1 cellular context compared by ENCODE assay signal in the genomic region with DNA sequence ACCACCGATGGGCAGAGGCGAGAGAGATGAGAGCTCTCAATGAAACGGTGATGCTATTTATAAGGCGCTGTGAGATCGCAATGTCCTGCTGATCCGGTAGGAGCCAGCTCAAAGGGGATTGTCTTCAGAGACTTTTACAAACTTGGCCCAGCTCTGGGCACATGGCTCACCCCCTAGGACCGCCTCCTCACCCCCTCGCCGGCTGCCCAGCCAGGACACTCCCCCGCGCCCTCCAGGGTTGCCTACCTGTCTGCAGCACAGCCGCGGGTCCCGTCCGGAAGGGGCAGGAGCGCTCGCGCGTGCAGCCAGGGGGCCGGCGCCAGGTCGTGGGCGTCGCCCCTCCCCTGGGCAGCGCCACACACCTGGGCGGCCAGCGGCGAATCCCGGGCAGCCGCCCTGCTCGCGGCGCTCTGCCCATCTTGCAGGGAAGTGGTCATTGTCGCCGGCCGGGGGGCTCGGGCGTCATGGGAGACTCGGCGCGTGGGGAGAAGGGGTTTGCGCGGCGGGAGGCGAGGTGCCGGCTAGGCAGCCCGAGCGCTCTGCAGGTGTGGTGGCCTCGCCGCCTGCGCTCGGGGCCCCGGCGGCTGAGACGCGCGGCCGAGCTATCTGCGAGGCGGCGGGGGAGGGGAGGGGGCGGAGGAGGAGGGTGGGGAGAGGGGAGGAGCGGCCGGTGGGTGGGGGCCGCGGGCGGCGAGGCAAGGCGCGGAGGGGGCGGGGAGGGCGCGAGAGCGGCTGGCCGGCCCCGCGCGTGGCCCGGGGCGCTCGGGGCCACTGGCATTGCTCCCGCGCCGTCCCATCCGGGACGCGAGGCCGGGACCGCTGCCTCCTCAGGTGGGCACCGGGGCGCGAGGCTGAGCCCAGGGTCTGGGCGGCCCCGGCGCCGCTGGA.
TF ChIP-seq lines count a peak whose summit lies in the region.

Gene GRB14, minus strand, starts transcription at position 610 of the 888 bp plus-strand sequence. Its CDS starts 173 bp downstream, at position 437.

TF ChIP-seq in HEK293, 187 proteins besides CTCF, POLR2A, EP300 and RAD21 (continues in another document):
- TF ChIP-seq, protein P1, sequence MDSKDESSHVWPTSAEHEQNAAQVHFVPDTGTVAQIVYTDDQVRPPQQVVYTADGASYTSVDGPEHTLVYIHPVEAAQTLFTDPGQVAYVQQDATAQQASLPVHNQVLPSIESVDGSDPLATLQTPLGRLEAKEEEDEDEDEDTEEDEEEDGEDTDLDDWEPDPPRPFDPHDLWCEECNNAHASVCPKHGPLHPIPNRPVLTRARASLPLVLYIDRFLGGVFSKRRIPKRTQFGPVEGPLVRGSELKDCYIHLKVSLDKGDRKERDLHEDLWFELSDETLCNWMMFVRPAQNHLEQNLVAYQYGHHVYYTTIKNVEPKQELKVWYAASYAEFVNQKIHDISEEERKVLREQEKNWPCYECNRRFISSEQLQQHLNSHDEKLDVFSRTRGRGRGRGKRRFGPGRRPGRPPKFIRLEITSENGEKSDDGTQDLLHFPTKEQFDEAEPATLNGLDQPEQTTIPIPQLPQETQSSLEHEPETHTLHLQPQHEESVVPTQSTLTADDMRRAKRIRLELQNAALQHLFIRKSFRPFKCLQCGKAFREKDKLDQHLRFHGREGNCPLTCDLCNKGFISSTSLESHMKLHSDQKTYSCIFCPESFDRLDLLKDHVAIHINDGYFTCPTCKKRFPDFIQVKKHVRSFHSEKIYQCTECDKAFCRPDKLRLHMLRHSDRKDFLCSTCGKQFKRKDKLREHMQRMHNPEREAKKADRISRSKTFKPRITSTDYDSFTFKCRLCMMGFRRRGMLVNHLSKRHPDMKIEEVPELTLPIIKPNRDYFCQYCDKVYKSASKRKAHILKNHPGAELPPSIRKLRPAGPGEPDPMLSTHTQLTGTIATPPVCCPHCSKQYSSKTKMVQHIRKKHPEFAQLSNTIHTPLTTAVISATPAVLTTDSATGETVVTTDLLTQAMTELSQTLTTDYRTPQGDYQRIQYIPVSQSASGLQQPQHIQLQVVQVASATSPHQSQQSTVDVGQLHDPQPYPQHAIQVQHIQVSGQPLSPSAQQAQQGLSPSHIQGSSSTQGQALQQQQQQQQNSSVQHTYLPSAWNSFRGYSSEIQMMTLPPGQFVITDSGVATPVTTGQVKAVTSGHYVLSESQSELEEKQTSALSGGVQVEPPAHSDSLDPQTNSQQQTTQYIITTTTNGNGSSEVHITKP (tag by site-specific recombination; IDR thresholded peaks at IDR 0.05) = peak; percentile 9; the same call in 1 of the 2 replicates
- TF ChIP-seq ZNF155 (tag by site-specific recombination; IDR thresholded peaks at IDR 0.05) = no peak
- no peak for TF ChIP-seq ZNF266 (tag by site-specific recombination; IDR thresholded peaks at IDR 0.05; ENCODE audit: low read depth)
- peak; percentile 69 for TF ChIP-seq ZBTB8A (tag by site-specific recombination; IDR thresholded peaks at IDR 0.05)
- no peak for TF ChIP-seq ZSCAN5A (tag by site-specific recombination; IDR thresholded peaks at IDR 0.05)
- no peak for TF ChIP-seq ZNF654 (tag by site-specific recombination; IDR thresholded peaks at IDR 0.05; ENCODE audit: low read depth)
- TF ChIP-seq, protein P2, sequence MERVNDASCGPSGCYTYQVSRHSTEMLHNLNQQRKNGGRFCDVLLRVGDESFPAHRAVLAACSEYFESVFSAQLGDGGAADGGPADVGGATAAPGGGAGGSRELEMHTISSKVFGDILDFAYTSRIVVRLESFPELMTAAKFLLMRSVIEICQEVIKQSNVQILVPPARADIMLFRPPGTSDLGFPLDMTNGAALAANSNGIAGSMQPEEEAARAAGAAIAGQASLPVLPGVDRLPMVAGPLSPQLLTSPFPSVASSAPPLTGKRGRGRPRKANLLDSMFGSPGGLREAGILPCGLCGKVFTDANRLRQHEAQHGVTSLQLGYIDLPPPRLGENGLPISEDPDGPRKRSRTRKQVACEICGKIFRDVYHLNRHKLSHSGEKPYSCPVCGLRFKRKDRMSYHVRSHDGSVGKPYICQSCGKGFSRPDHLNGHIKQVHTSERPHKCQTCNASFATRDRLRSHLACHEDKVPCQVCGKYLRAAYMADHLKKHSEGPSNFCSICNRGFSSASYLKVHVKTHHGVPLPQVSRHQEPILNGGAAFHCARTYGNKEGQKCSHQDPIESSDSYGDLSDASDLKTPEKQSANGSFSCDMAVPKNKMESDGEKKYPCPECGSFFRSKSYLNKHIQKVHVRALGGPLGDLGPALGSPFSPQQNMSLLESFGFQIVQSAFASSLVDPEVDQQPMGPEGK (tag by site-specific recombination; IDR thresholded peaks at IDR 0.05) = peak; percentile 71
- TF ChIP-seq SCRT2 (tag by site-specific recombination; IDR thresholded peaks at IDR 0.05) = no peak
- TF ChIP-seq, protein P3, sequence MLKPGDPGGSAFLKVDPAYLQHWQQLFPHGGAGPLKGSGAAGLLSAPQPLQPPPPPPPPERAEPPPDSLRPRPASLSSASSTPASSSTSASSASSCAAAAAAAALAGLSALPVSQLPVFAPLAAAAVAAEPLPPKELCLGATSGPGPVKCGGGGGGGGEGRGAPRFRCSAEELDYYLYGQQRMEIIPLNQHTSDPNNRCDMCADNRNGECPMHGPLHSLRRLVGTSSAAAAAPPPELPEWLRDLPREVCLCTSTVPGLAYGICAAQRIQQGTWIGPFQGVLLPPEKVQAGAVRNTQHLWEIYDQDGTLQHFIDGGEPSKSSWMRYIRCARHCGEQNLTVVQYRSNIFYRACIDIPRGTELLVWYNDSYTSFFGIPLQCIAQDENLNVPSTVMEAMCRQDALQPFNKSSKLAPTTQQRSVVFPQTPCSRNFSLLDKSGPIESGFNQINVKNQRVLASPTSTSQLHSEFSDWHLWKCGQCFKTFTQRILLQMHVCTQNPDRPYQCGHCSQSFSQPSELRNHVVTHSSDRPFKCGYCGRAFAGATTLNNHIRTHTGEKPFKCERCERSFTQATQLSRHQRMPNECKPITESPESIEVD (tag by site-specific recombination; IDR thresholded peaks at IDR 0.05) = no peak
- no peak for TF ChIP-seq ZNF214 (tag by site-specific recombination; IDR thresholded peaks at IDR 0.05; ENCODE audit: borderline replicate concordance)
- no peak for TF ChIP-seq ZNF394 (tag by site-specific recombination; IDR thresholded peaks at IDR 0.05; ENCODE audit: borderline replicate concordance)
- 0 out of 2 replicates have a peak, but pooled peaks have one; percentile 16 for TF ChIP-seq ZNF692 (tag by site-specific recombination; IDR thresholded peaks at IDR 0.05)
- no peak for TF ChIP-seq OSR2 (tag by site-specific recombination; IDR thresholded peaks at IDR 0.05)
- TF ChIP-seq ZNF768 (tag by site-specific recombination; IDR thresholded peaks at IDR 0.05) = no peak
- no peak for TF ChIP-seq ZBTB21 (tag by site-specific recombination; IDR thresholded peaks at IDR 0.05)
- TF ChIP-seq ZNF423 (tag by site-specific recombination; IDR thresholded peaks at IDR 0.05) = no peak
- no peak for TF ChIP-seq ZNF664 (tag by site-specific recombination; IDR thresholded peaks at IDR 0.05)
- no peak; the same call in 1 of the 2 replicates for TF ChIP-seq ZNF76 (tag by site-specific recombination; IDR thresholded peaks at IDR 0.05; ENCODE audit: borderline replicate concordance, low read depth)
- TF ChIP-seq TSHZ1 (tag by site-specific recombination; IDR thresholded peaks at IDR 0.05; ENCODE audit: borderline replicate concordance) = no peak
- TF ChIP-seq GLIS1 (tag by site-specific recombination; IDR thresholded peaks at IDR 0.05) = peak; percentile 74
- no peak for TF ChIP-seq ZBTB7A (tag by site-specific recombination; IDR thresholded peaks at IDR 0.05; ENCODE audit: low read depth)
- no peak for TF ChIP-seq ZNF138 (tag by site-specific recombination; IDR thresholded peaks at IDR 0.05; ENCODE audit: borderline replicate concordance)
- no peak for TF ChIP-seq SCRT1 (tag by site-specific recombination; IDR thresholded peaks at IDR 0.05; ENCODE audit: borderline replicate concordance)
- TF ChIP-seq ZSCAN30 (tag by site-specific recombination; IDR thresholded peaks at IDR 0.05) = no peak
- 0 out of 2 replicates have a peak, but pooled peaks have one; percentile 22 for TF ChIP-seq ZNF501 (tag by site-specific recombination; IDR thresholded peaks at IDR 0.05)
- no peak for TF ChIP-seq SETDB1 (IDR thresholded peaks at IDR 0.05; ENCODE audit: insufficient read length, low read length)
- TF ChIP-seq ZNF274 (IDR thresholded peaks at IDR 0.05; ENCODE audit: low read length) = no peak
- TF ChIP-seq ZNF274 (tag by site-specific recombination; IDR thresholded peaks at IDR 0.05; ENCODE audit: borderline replicate concordance) = no peak
- no peak for TF ChIP-seq ZNF16 (tag by site-specific recombination; IDR thresholded peaks at IDR 0.05; ENCODE audit: low read depth)
- TF ChIP-seq ZSCAN18 (tag by site-specific recombination; IDR thresholded peaks at IDR 0.05) = no peak
- TF ChIP-seq KLF7 (tag by site-specific recombination; IDR thresholded peaks at IDR 0.05; ENCODE audit: borderline replicate concordance) = no peak
- TF ChIP-seq FEZF1 (tag by site-specific recombination; IDR thresholded peaks at IDR 0.05) = no peak
- no peak for TF ChIP-seq ZNF830 (tag by site-specific recombination; IDR thresholded peaks at IDR 0.05; ENCODE audit: low read depth)
- no peak for TF ChIP-seq MYNN (tag by site-specific recombination; IDR thresholded peaks at IDR 0.05; ENCODE audit: borderline replicate concordance)
- TF ChIP-seq, protein P4, sequence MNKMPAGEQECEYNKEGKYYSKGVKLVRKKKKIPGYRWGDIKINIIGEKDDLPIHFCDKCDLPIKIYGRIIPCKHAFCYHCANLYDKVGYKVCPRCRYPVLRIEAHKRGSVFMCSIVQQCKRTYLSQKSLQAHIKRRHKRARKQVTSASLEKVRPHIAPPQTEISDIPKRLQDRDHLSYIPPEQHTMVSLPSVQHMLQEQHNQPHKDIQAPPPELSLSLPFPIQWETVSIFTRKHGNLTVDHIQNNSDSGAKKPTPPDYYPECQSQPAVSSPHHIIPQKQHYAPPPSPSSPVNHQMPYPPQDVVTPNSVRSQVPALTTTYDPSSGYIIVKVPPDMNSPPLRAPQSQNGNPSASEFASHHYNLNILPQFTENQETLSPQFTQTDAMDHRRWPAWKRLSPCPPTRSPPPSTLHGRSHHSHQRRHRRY (tag by site-specific recombination; IDR thresholded peaks at IDR 0.05) = no peak
- no peak for TF ChIP-seq ZBTB6 (tag by site-specific recombination; IDR thresholded peaks at IDR 0.05)
